12 cellular contexts compared by ENCODE assay signal in genomic region chr18:79945118-79946042, GRCh38. TPM values are rescaled to one million over a fixed set of nuclear protein-coding genes. Genes with fewer than 3 reads are reported as not detected.
DNase-seq lines count a peak whose midpoint lies in the region; ATAC-seq lines count a peak whose summit lies in the region.
"Had no signal": no experiment of that assay in that cellular context is flagged by ENCODE, and none has a peak within 500 bp of the region (broad histone marks: within the 10 kb centered on the region; RNA-seq: fewer than 3 reads in every experiment).

No MANE protein-coding gene starts in this region.

- H3K9ac ChIP-seq in endocrine pancreas (ENCODE audit: control insufficient read depth, insufficient read depth, low read length): peak overlapping the region; percentile 43

- ATAC-seq in GM21576 (IDR thresholded peaks at IDR 0.05; ENCODE audit: unreplicated experiment) (no peak), HG03354 (IDR thresholded peaks at IDR 0.05; ENCODE audit: poor library complexity, severe bottlenecking, unreplicated experiment) (no peak)

- no peaks in the 10 kb centered on the region for H3K9me3 ChIP-seq in endocrine pancreas (ENCODE audit: control insufficient read depth, low read length)
- H3K9me3 ChIP-seq: Caco-2, psoas muscle had no signal

- H3K36me3 ChIP-seq in endocrine pancreas (ENCODE audit: control insufficient read depth, insufficient read depth, low read length): no peaks in the 10 kb centered on the region

- no peak overlapping the region for H3K4me3 ChIP-seq in endocrine pancreas (ENCODE audit: control insufficient read depth, insufficient read depth, low read length)
- H3K4me3 ChIP-seq: psoas muscle had no signal

- H3K27me3 ChIP-seq in endocrine pancreas (ENCODE audit: control insufficient read depth, insufficient read depth, low read length): no peaks in the 10 kb centered on the region

- peak; percentile 35 for DNase-seq in D341Med (ENCODE audit: low spot score)
- peak; percentile 64 for DNase-seq in NCI-H69 (lab: John Stamatoyannopoulos, UW)
- DNase-seq in posterior vena cava (ENCODE audit: low spot score): peak; percentile 59
- no peak for DNase-seq in stimulated activated CD4-positive, alpha-beta T cell treated with anti-CD3 and anti-CD28 coated beads, Interleukin-2, amount 100 ng/mL, for 48 hours
- no peak for DNase-seq in NCI-H748 (lab: John Stamatoyannopoulos, UW; ENCODE audit: unreplicated experiment)
- DNase-seq: Caco-2, NCI-H146, OCI-M1 had no signal

- intact Hi-C loops in posterior vena cava (cut with DNase I): no loop called here

- no peaks in the 10 kb centered on the region for H3K4me1 ChIP-seq in endocrine pancreas (ENCODE audit: control insufficient read depth, insufficient read depth, low read length)

RNA-seq across cellular contexts. Expression of gene SLC66A2, which starts 6.1 kb away (rescaled TPM):
- total RNA-seq in posterior vena cava: 10 to 100 TPM; 32.0 to 36.8 TPM

RNA-seq across cellular contexts. Expression of gene HSBP1L1, which starts 19.1 kb away (rescaled TPM):
- 1 to 10 TPM; 3.9 to 5.9 TPM for total RNA-seq in posterior vena cava

RNA-seq across cellular contexts. Expression of gene TXNL4A, which starts 43.0 kb away (rescaled TPM):
- 10 to 100 TPM; 65.8 to 79.0 TPM for total RNA-seq in posterior vena cava

Comparison
In these comparisons a context has a peak if more than half of its experiments do, and no peak if none do; other contexts are left out.
1. DNase-seq: peak in D341Med (single experiment), NCI-H69 (single experiment) and posterior vena cava (single experiment); none in stimulated activated CD4-positive, alpha-beta T cell treated with anti-CD3 and anti-CD28 coated beads, Interleukin-2, amount 100 ng/mL, for 48 hours (0 of 2) and NCI-H748 (single experiment).